ENCODE assay signal across 8 cellular contexts in genomic region chr12:98397323-98398105, GRCh38.
DNase-seq lines count a peak whose midpoint lies in the region; ATAC-seq and TF ChIP-seq lines count a peak whose summit lies in the region.

No MANE protein-coding gene starts in this region.

- peak; percentile 88 for TF ChIP-seq CTCF in CD14-positive monocyte (IDR thresholded peaks at IDR 0.05)
- peak; percentile 85 for TF ChIP-seq CTCF in lung (IDR thresholded peaks at IDR 0.05; ENCODE audit: control extremely low read depth, extremely low read depth)

- peaks cover 2 to 4% (median 3%) of the 10 kb centered on the region in 3 donors for H3K27me3 Mint-ChIP-seq in CD14-positive monocyte (ENCODE audit: low read depth in 3 of 3)

- no peaks in the 10 kb centered on the region for H3K36me3 Mint-ChIP-seq in CD14-positive monocyte

- H3K9me3 ChIP-seq in lung (ENCODE audit: control insufficient read depth in 2 of 2, insufficient read depth in 1 of 2, low read length in 1 of 2): no peaks in the 10 kb centered on the region

- peak overlapping the region; percentile 81 to 86 for H3K4me3 Mint-ChIP-seq in CD14-positive monocyte

- ATAC-seq in GM19372 (IDR thresholded peaks at IDR 0.05; ENCODE audit: low read depth, unreplicated experiment) (peak; percentile 87), HG03469 (IDR thresholded peaks at IDR 0.05; ENCODE audit: unreplicated experiment) (peak; percentile 74), lung (ENCODE audit: insufficient read depth, low FRiP score) (peak; percentile 92)

- H3K27ac ChIP-seq in lung (ENCODE audit: low read depth in 1 of 2, low read length in 1 of 2): no peak overlapping the region

- H3K27ac Mint-ChIP-seq in CD14-positive monocyte: peak overlapping the region; percentile 13 to 81 (median 70)

- intact Hi-C loops in CD14-positive monocyte (cut with micrococcal nuclease): loop anchor here in 1 of 2 donors (10.0 kb wide), 1 partner anchor 1253 kb away; no protein-coding TSS in a partner anchor

- no peaks in the 10 kb centered on the region for H3K27me3 ChIP-seq in lung (ENCODE audit: control insufficient read depth, insufficient read depth)

- no peak overlapping the region for H3K4me3 ChIP-seq in lung

- peaks cover 0 to 2% (median 0%) of the 10 kb centered on the region in 7 donors for H3K9me3 Mint-ChIP-seq in CD14-positive monocyte

- peaks cover 42% of the 10 kb centered on the region for H3K4me1 Mint-ChIP-seq in CD14-positive monocyte

- DNase-seq in CD14-positive monocyte (ENCODE audit: low spot score): peak; percentile 76
- peak; percentile 87 to 91 for DNase-seq in NCI-H524 (lab: John Stamatoyannopoulos, UW)
- peak; percentile 83 to 85 for DNase-seq in activated CD4-positive, alpha-beta T cell treated with anti-CD3 and anti-CD28 coated beads, Interleukin-2, amount 50 U/mL, for 48 hours
- DNase-seq in ecto neural progenitor cell (ENCODE audit: low spot score): peak; percentile 91
- DNase-seq in lung (ENCODE audit: low spot score): peak; percentile 85
- DNase-seq in stimulated activated CD4-positive, alpha-beta T cell treated with anti-CD3 and anti-CD28 coated beads, TNF-alpha, amount 100 ng/mL, for 4 hours (ENCODE audit: low read depth in 3 of 3): peak; percentile 58 to 65 (median 63)

- 23% methylated on average over 33 of the region's 33 CpGs for WGBS in lung, 2 donors

- H3K4me1 ChIP-seq in lung (ENCODE audit: control insufficient read depth in 2 of 2, insufficient read depth in 2 of 2, low read length in 2 of 2): no peaks in the 10 kb centered on the region

- H3K36me3 ChIP-seq in lung (ENCODE audit: control insufficient read depth in 2 of 2, insufficient read depth in 2 of 2, low read length in 2 of 2): no peaks in the 10 kb centered on the region
